In genomic region chr20:60467771-60468170, GRCh38 we compare ENCODE assay signal across 22 cellular contexts.
"Had no signal": no experiment of that assay in that cellular context is flagged by ENCODE, and none has a peak within 500 bp of the region (broad histone marks: within the 10 kb centered on the region; RNA-seq: fewer than 3 reads in every experiment).

No MANE protein-coding gene starts in this region.

- H3K4me1 ChIP-seq: lower lobe of right lung, right atrium auricular region, right lobe of liver, stomach, testis, tibial artery, upper lobe of right lung had no signal

- H3K36me3 ChIP-seq: heart left ventricle, lower lobe of right lung, ovary, right atrium auricular region, right lobe of liver, stomach, tibial artery, upper lobe of right lung had no signal

- H3K27ac ChIP-seq: heart left ventricle, lower lobe of right lung, ovary, right atrium auricular region, right lobe of liver, stomach, testis, tibial artery, upper lobe of right lung had no signal

- H3K4me2 ChIP-seq: smooth muscle cell had no signal

- H3K27me3 ChIP-seq: ovary, right atrium auricular region, right lobe of liver, testis, tibial artery, upper lobe of right lung had no signal

- H3K9me3 ChIP-seq: heart left ventricle, lower lobe of right lung, ovary, right atrium auricular region, right lobe of liver, stomach, testis, tibial artery, upper lobe of right lung had no signal

- ATAC-seq: left colon; naive thymus-derived CD4-positive, alpha-beta T cell; natural killer cell treated with Interleukin-12 subunit alpha and Interleukin-12 subunit beta and Interleukin-15 and Interleukin-18, amount 100 ng/mL, for 72 hours; right lobe of liver; stimulated activated naive B cell treated with anti-CD40 and anti-IgM and Interleukin-4, amounts not matched to agents 10 μg/mL and 1 μg/mL and 100 μg/mL, for 72 hours; stimulated activated naive CD8-positive, alpha-beta T cell treated with anti-CD3 and anti-CD28 coated beads, Interleukin-15, Interleukin-2, amounts not matched to agents 100 U/mL and 50 U/mL, for 24 hours; upper lobe of right lung had no signal

- H3K4me3 ChIP-seq: heart left ventricle, lower lobe of right lung, ovary, right atrium auricular region, right lobe of liver, smooth muscle cell, stomach, testis, tibial artery, upper lobe of right lung had no signal

- DNase-seq: hypothalamus; immature natural killer cell; kidney; left colon; lower lobe of right lung; mesendoderm; naive thymus-derived CD4-positive, alpha-beta T cell; ovary; right lobe of liver; stimulated activated CD4-positive, alpha-beta T cell treated with anti-CD3 and anti-CD28 coated beads, Interleukin-1b, Interleukin-23, amount 100 ng/mL, for 48 hours; stimulated activated CD4-positive, alpha-beta T cell treated with anti-CD3 and anti-CD28 coated beads, Interleukin-2, amount 100 ng/mL, for 48 hours; stimulated activated naive B cell treated with anti-CD40 and anti-IgM and Interleukin-4, amounts not matched to agents 10 μg/mL and 1 μg/mL and 100 μg/mL, for 72 hours; stimulated activated naive CD8-positive, alpha-beta T cell treated with anti-CD3 and anti-CD28 coated beads, Interleukin-15, Interleukin-2, amounts not matched to agents 100 U/mL and 50 U/mL, for 24 hours; stomach; testis; tibial artery; trophoblast cell; upper lobe of right lung had no signal
